In the genomic region with DNA sequence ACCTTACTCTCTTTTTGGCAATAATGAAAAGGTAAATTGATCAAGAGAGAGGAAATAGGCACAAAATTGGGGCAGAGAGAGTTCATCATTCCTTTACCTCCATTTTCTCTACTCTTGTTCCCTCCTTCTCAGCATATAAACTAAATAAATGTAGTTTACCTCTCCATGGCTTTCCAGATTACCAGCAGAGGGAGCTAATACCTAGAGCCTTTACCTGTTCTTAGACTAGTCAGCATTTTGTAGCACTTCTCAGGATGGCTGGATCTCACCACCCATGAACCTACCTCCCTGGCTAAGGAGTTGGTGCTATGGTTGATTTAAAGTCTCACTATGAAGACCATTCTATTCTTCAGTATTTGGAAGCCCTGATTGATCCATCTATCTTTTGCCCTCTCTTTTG, we compare ENCODE assay signal across 8 cellular contexts. TPM values are rescaled to one million over a fixed set of nuclear protein-coding genes. Genes with fewer than 3 reads are reported as not detected.
DNase-seq lines count a peak whose midpoint lies in the region; ATAC-seq, FAIRE-seq and TF ChIP-seq lines count a peak whose summit lies in the region.

No MANE protein-coding gene starts in this region.

- peaks cover 7% of the 10 kb centered on the region; the same call in 1 of the 2 replicates for H3K36me3 ChIP-seq in SU-DHL-6 (ENCODE audit: low read length)
- H3K36me3 ChIP-seq in gastroesophageal sphincter, result peaks cover 0 to 33% of the 10 kb centered on the region in 2 donors

- DNase-seq in M059J (ENCODE audit: low read depth) (peak; percentile 61), type B pancreatic cell (ENCODE audit: extremely low spot score, unreplicated experiment) (no peak)

- H3K4me2 ChIP-seq in SU-DHL-6 (ENCODE audit: low read depth, low read length, poor library complexity, severe bottlenecking), result no peak overlapping the region

- no peaks in the 10 kb centered on the region for H3F3A ChIP-seq in SU-DHL-6 (ENCODE audit: insufficient read depth)

- no peaks in the 10 kb centered on the region for H4K20me1 ChIP-seq in SU-DHL-6 (ENCODE audit: low read depth, low read length)

- H3K27me3 ChIP-seq in SU-DHL-6 (ENCODE audit: low read length) (no peaks in the 10 kb centered on the region), gastroesophageal sphincter (no peaks in the 10 kb centered on the region)

- H3K4me1 Mint-ChIP-seq in type B pancreatic cell (ENCODE audit: unreplicated experiment), result no peaks in the 10 kb centered on the region

- H3K27ac ChIP-seq in SU-DHL-6 (ENCODE audit: low read depth, low read length), result no peak overlapping the region
- no peak overlapping the region for H3K27ac ChIP-seq in gastroesophageal sphincter

- no peaks in the 10 kb centered on the region for H3K9me3 ChIP-seq in SU-DHL-6 (ENCODE audit: insufficient read depth, low read length)
- no peaks in the 10 kb centered on the region for H3K9me3 ChIP-seq in gastroesophageal sphincter

- TF ChIP-seq POLR2A in gastroesophageal sphincter (IDR thresholded peaks at IDR 0.05), result no peak

- no peak overlapping the region for H3K9ac ChIP-seq in SU-DHL-6 (ENCODE audit: low read length)

- peak; percentile 50 for ATAC-seq in gastroesophageal sphincter
- no peak for ATAC-seq in GM18519 (IDR thresholded peaks at IDR 0.05; ENCODE audit: low FRiP score, unreplicated experiment)
- ATAC-seq in GM19035 (IDR thresholded peaks at IDR 0.05; ENCODE audit: unreplicated experiment), result no peak

- FAIRE-seq in A204.1 (lab: Jason Lieb, UNC) (peak; percentile 29), G401.6 (lab: Jason Lieb, UNC) (peak; percentile 86)

- H3K9me2 ChIP-seq in SU-DHL-6 (replicated peaks; ENCODE audit: insufficient read depth, low read length), result no peaks in the 10 kb centered on the region

- H3K4me3 ChIP-seq in SU-DHL-6 (ENCODE audit: insufficient read depth, low read length, poor library complexity, severe bottlenecking) (no peak overlapping the region), gastroesophageal sphincter (no peak overlapping the region)

- no peaks in the 10 kb centered on the region for H3K9me3 Mint-ChIP-seq in type B pancreatic cell

- H3K27ac Mint-ChIP-seq in type B pancreatic cell, result no peak overlapping the region

- no peaks in the 10 kb centered on the region for H3K27me3 Mint-ChIP-seq in type B pancreatic cell

- H3K4me1 ChIP-seq in gastroesophageal sphincter, result no peaks in the 10 kb centered on the region

- TF ChIP-seq CTCF in SU-DHL-6 (IDR thresholded peaks at IDR 0.05; ENCODE audit: insufficient read depth, low read length, poor library complexity, severe bottlenecking), result peak; percentile 28
- TF ChIP-seq CTCF in gastroesophageal sphincter (IDR thresholded peaks at IDR 0.05), result peak in 2 of 4 experiments; percentile 35 to 67
- TF ChIP-seq CTCF in type B pancreatic cell (conservative IDR thresholded peaks at IDR 0.05), result peak; percentile 69

- no peaks in the 10 kb centered on the region for H3K79me2 ChIP-seq in SU-DHL-6 (ENCODE audit: insufficient read depth, low read length)

- peaks cover 6% of the 10 kb centered on the region for H3K36me3 Mint-ChIP-seq in type B pancreatic cell

- H2AFZ ChIP-seq in SU-DHL-6 (ENCODE audit: low read depth, low read length, severe bottlenecking), result no peak overlapping the region

- no peak for TF ChIP-seq EP300 in gastroesophageal sphincter (IDR thresholded peaks at IDR 0.05)

- no peak overlapping the region for H3K4me3 Mint-ChIP-seq in type B pancreatic cell

RNA-seq across cellular contexts. Expression of gene OFD1, which starts 15.7 kb away (rescaled TPM):
- total RNA-seq in M059J (2014; rRNA removed; shearing (Covaris generic)), result 7.2 and 12.9 TPM in 2 replicates
- total RNA-seq in gastroesophageal sphincter (10 to 100 TPM; 15.2 to 26.6 (median 22.5) TPM), type B pancreatic cell (ENCODE audit: low replicate concordance) (37.7 and 42.3 TPM in 2 replicates)

RNA-seq across cellular contexts. Expression of gene TRAPPC2, which starts 15.8 kb away (rescaled TPM):
- 21.9 and 22.0 TPM in 2 replicates for total RNA-seq in M059J (2014; rRNA removed; shearing (Covaris generic))
- total RNA-seq in gastroesophageal sphincter (10 to 100 TPM; 14.3 to 17.3 (median 16.0) TPM), type B pancreatic cell (ENCODE audit: low replicate concordance) (15.5 and 21.5 TPM in 2 replicates)
